ENCODE assay signal across 20 cellular contexts in genomic region chr14:26218858-26219257, GRCh38.
DNase-seq lines count a peak whose midpoint lies in the region; ATAC-seq and TF ChIP-seq lines count a peak whose summit lies in the region.
"Had no signal": no experiment of that assay in that cellular context is flagged by ENCODE, and none has a peak within 500 bp of the region (broad histone marks: within the 10 kb centered on the region; RNA-seq: fewer than 3 reads in every experiment).

No MANE protein-coding gene starts in this region.

- no peak for TF ChIP-seq CTCF in glutamatergic neuron (IDR thresholded peaks at IDR 0.05; ENCODE audit: partially characterized antibody, unreplicated experiment)

- intact Hi-C loops in sciatic nerve (cut with DNase I), result no loop called here
- intact Hi-C loops in activated CD4-positive, alpha-beta memory T cell treated with anti-CD3 and anti-CD28 coated beads for 36 hours (cut with micrococcal nuclease), result no loop called here

- peak; percentile 50 for ATAC-seq in sciatic nerve
- ATAC-seq: GM12878, GM23338, HCT116 had no signal

- peaks cover 7% of the 10 kb centered on the region for H3K27me3 Mint-ChIP-seq in glutamatergic neuron (ENCODE audit: unreplicated experiment)
- no peaks in the 10 kb centered on the region for H3K27me3 Mint-ChIP-seq in activated CD4-positive, alpha-beta memory T cell treated with anti-CD3 and anti-CD28 coated beads for 36 hours
- H3K27me3 Mint-ChIP-seq: CD4-positive, alpha-beta T cell; CD8-positive, alpha-beta memory T cell had no signal

- no peak overlapping the region for H3K4me3 Mint-ChIP-seq in glutamatergic neuron (ENCODE audit: unreplicated experiment)
- no peak overlapping the region for H3K4me3 Mint-ChIP-seq in activated CD4-positive, alpha-beta memory T cell treated with anti-CD3 and anti-CD28 coated beads for 36 hours
- H3K4me3 Mint-ChIP-seq: CD14-positive monocyte; CD4-positive, alpha-beta T cell; CD8-positive, alpha-beta memory T cell; GM23338; H9 had no signal

- H3K36me3 Mint-ChIP-seq in glutamatergic neuron (ENCODE audit: unreplicated experiment), result no peaks in the 10 kb centered on the region
- H3K36me3 Mint-ChIP-seq in activated CD4-positive, alpha-beta memory T cell treated with anti-CD3 and anti-CD28 coated beads for 36 hours, result no peaks in the 10 kb centered on the region
- H3K36me3 Mint-ChIP-seq: CD14-positive monocyte; CD8-positive, alpha-beta memory T cell had no signal

- peaks cover 37% of the 10 kb centered on the region for H3K4me1 Mint-ChIP-seq in glutamatergic neuron (ENCODE audit: low read depth, unreplicated experiment)
- H3K4me1 Mint-ChIP-seq in activated CD4-positive, alpha-beta memory T cell treated with anti-CD3 and anti-CD28 coated beads for 36 hours (ENCODE audit: low read depth), result no peaks in the 10 kb centered on the region
- H3K4me1 Mint-ChIP-seq: CD14-positive monocyte; CD8-positive, alpha-beta memory T cell had no signal

- CTCF ChIA-PET in activated CD4-positive, alpha-beta memory T cell treated with anti-CD3 and anti-CD28 coated beads for 36 hours (lab: Charles Lee), result no interaction called here

- POLR2A ChIA-PET in activated CD4-positive, alpha-beta memory T cell treated with anti-CD3 and anti-CD28 coated beads for 36 hours (lab: Charles Lee), result no interaction called here

- peaks cover 10% of the 10 kb centered on the region for H3K9me3 Mint-ChIP-seq in glutamatergic neuron (ENCODE audit: unreplicated experiment)
- peaks cover 13% of the 10 kb centered on the region for H3K9me3 Mint-ChIP-seq in activated CD4-positive, alpha-beta memory T cell treated with anti-CD3 and anti-CD28 coated beads for 36 hours
- H3K9me3 Mint-ChIP-seq: GM23338, H9 had no signal

- peak overlapping the region; percentile 71 for H3K27ac Mint-ChIP-seq in glutamatergic neuron (ENCODE audit: unreplicated experiment)
- no peak overlapping the region for H3K27ac Mint-ChIP-seq in activated CD4-positive, alpha-beta memory T cell treated with anti-CD3 and anti-CD28 coated beads for 36 hours
- H3K27ac Mint-ChIP-seq: CD14-positive monocyte; CD4-positive, alpha-beta T cell; CD8-positive, alpha-beta memory T cell; GM23338; H9 had no signal

- DNase-seq in NCI-H146 (lab: John Stamatoyannopoulos, UW), result peak; percentile 7
- DNase-seq in NCI-H146 treated with DMSO at 0.1 percent for 48 hours (lab: John Stamatoyannopoulos, UW; ENCODE audit: unreplicated experiment), result no peak
- DNase-seq in glutamatergic neuron, result no peak
- no peak for DNase-seq in sciatic nerve (ENCODE audit: low spot score)
- DNase-seq in AG20443 (ENCODE audit: low spot score), result no peak
- DNase-seq in activated naive CD4-positive, alpha-beta T cell treated with anti-CD3 and anti-CD28 coated beads, Interleukin-2, amount 50 U/mL, for 16 hours, result no peak
- DNase-seq in activated CD4-positive, alpha-beta memory T cell treated with anti-CD3 and anti-CD28 coated beads for 36 hours, result no peak
- DNase-seq: AML-193; BE2C; CD4-positive, alpha-beta T cell; CD8-positive, alpha-beta memory T cell; DMS 273 treated with DMSO at 0.1 percent for 48 hours; DMS79; EL; GDM1; H9 had no signal
